Comparison of ENCODE assay signal across 1 cellular context in genomic region chr7:94509879-94510581, GRCh38.
A peak's percentile ranks its signal among the peaks of the same experiment; 100 is the strongest.
TF ChIP-seq lines count a peak whose summit lies in the region.

No MANE protein-coding gene starts in this region.

TF ChIP-seq in HepG2, 621 proteins besides CTCF, POLR2A, EP300 and RAD21 (continued from another document and continues in another):
- no peak for TF ChIP-seq POGK (CRISPR knock-in tag; conservative IDR thresholded peaks at IDR 0.05)
- peak; percentile 12; the same call in 1 of the 2 replicates for TF ChIP-seq ZNF777 (CRISPR knock-in tag; IDR thresholded peaks at IDR 0.05)
- TF ChIP-seq ZNF724P (CRISPR knock-in tag; IDR thresholded peaks at IDR 0.05; ENCODE audit: borderline replicate concordance) = no peak
- TF ChIP-seq ZNF101 (CRISPR knock-in tag; IDR thresholded peaks at IDR 0.05; ENCODE audit: borderline replicate concordance, low read depth) = no peak
- TF ChIP-seq YEATS4 (CRISPR knock-in tag; IDR thresholded peaks at IDR 0.05; ENCODE audit: borderline replicate concordance) = peak; percentile 96
- peak; percentile 64; the same call in 1 of the 2 replicates for TF ChIP-seq GFI1 (CRISPR knock-in tag; IDR thresholded peaks at IDR 0.05; ENCODE audit: borderline replicate concordance)
- TF ChIP-seq TERF1 (CRISPR knock-in tag; IDR thresholded peaks at IDR 0.05) = 0 out of 2 replicates have a peak, but pooled peaks have one; percentile 24
- TF ChIP-seq NFKB2 (CRISPR knock-in tag; IDR thresholded peaks at IDR 0.05; ENCODE audit: borderline replicate concordance) = peak; percentile 85; the same call in 1 of the 2 replicates
- peak; percentile 57; the same call in 1 of the 2 replicates for TF ChIP-seq DR1 (CRISPR knock-in tag; IDR thresholded peaks at IDR 0.05)
- TF ChIP-seq ZNF703 (CRISPR knock-in tag; IDR thresholded peaks at IDR 0.05; ENCODE audit: borderline replicate concordance) = 0 out of 2 replicates have a peak, but pooled peaks have one; percentile 64
- TF ChIP-seq ATF2 (CRISPR knock-in tag; IDR thresholded peaks at IDR 0.05) = peak; percentile 36
- peak; percentile 61 for TF ChIP-seq ZNF768 (CRISPR knock-in tag; IDR thresholded peaks at IDR 0.05)
- peak; percentile 51 for TF ChIP-seq MXD3 (CRISPR knock-in tag; IDR thresholded peaks at IDR 0.05)
- no peak for TF ChIP-seq DPF2 (CRISPR knock-in tag; IDR thresholded peaks at IDR 0.05; ENCODE audit: borderline replicate concordance, low read depth)
- TF ChIP-seq SNAPC2 (CRISPR knock-in tag; IDR thresholded peaks at IDR 0.05) = 0 out of 2 replicates have a peak, but pooled peaks have one; percentile 23
- peak; percentile 91; the same call in 1 of the 2 replicates for TF ChIP-seq CCDC6 (CRISPR knock-in tag; IDR thresholded peaks at IDR 0.05)
- 0 out of 2 replicates have a peak, but pooled peaks have one; percentile 22 for TF ChIP-seq ZNF564 (CRISPR knock-in tag; IDR thresholded peaks at IDR 0.05)
- no peak for TF ChIP-seq JDP2 (CRISPR knock-in tag; IDR thresholded peaks at IDR 0.05; ENCODE audit: borderline replicate concordance)
- TF ChIP-seq ZSCAN25 (CRISPR knock-in tag; IDR thresholded peaks at IDR 0.05) = peak; percentile 55
- peak; percentile 41; the same call in 1 of the 2 replicates for TF ChIP-seq ZXDC (CRISPR knock-in tag; IDR thresholded peaks at IDR 0.05)
- peak; percentile 63 for TF ChIP-seq ZNF331 (CRISPR knock-in tag; IDR thresholded peaks at IDR 0.05)
- TF ChIP-seq ZNF382 (CRISPR knock-in tag; IDR thresholded peaks at IDR 0.05; ENCODE audit: borderline replicate concordance) = no peak
- TF ChIP-seq MXD4 (CRISPR knock-in tag; IDR thresholded peaks at IDR 0.05) = peak; percentile 66; the same call in 1 of the 2 replicates
- peak; percentile 59; the same call in 1 of the 2 replicates for TF ChIP-seq CENPT (CRISPR knock-in tag; IDR thresholded peaks at IDR 0.05; ENCODE audit: low read depth)
- TF ChIP-seq ZNF674 (CRISPR knock-in tag; IDR thresholded peaks at IDR 0.05; ENCODE audit: low read depth) = no peak
- peak; percentile 39 for TF ChIP-seq ZNF883 (CRISPR knock-in tag; IDR thresholded peaks at IDR 0.05; ENCODE audit: not compliant biosample characterization)
- TF ChIP-seq ZNF17 (CRISPR knock-in tag; IDR thresholded peaks at IDR 0.05) = no peak
- no peak for TF ChIP-seq PAX8 (CRISPR knock-in tag; IDR thresholded peaks at IDR 0.05; ENCODE audit: borderline replicate concordance)
- TF ChIP-seq KMT2A (CRISPR knock-in tag; IDR thresholded peaks at IDR 0.05) = peak; percentile 76
- TF ChIP-seq ZNF142 (CRISPR knock-in tag; IDR thresholded peaks at IDR 0.05) = peak; percentile 27; the same call in 1 of the 2 replicates
- peak; percentile 50; the same call in 1 of the 2 replicates for TF ChIP-seq ZNF281 (CRISPR knock-in tag; IDR thresholded peaks at IDR 0.05; ENCODE audit: borderline replicate concordance)
- TF ChIP-seq MTF1 (CRISPR knock-in tag; IDR thresholded peaks at IDR 0.05) = no peak
- TF ChIP-seq MTA3 (CRISPR knock-in tag; IDR thresholded peaks at IDR 0.05) = no peak
- TF ChIP-seq ZBTB43 (CRISPR knock-in tag; conservative IDR thresholded peaks at IDR 0.05) = 0 out of 2 replicates have a peak, but pooled peaks have one; percentile 49
- 0 out of 2 replicates have a peak, but pooled peaks have one; percentile 49 for TF ChIP-seq ZMYM2 (CRISPR knock-in tag; IDR thresholded peaks at IDR 0.05)
- no peak for TF ChIP-seq ZNF34 (CRISPR knock-in tag; IDR thresholded peaks at IDR 0.05; ENCODE audit: borderline replicate concordance)
- peak; percentile 33 for TF ChIP-seq KDM2A (CRISPR knock-in tag; IDR thresholded peaks at IDR 0.05; ENCODE audit: borderline replicate concordance, low read depth)
- 0 out of 2 replicates have a peak, but pooled peaks have one; percentile 70 for TF ChIP-seq FOXO4 (CRISPR knock-in tag; conservative IDR thresholded peaks at IDR 0.05)
- peak; percentile 14 for TF ChIP-seq NR2C2 (CRISPR knock-in tag; IDR thresholded peaks at IDR 0.05; ENCODE audit: borderline replicate concordance)
- peak; percentile 31; the same call in 1 of the 2 replicates for TF ChIP-seq KLF6 (CRISPR knock-in tag; IDR thresholded peaks at IDR 0.05)
- peak; percentile 64 for TF ChIP-seq HDAC1 (CRISPR knock-in tag; IDR thresholded peaks at IDR 0.05)
